Comparison of ENCODE assay signal across 20 cellular contexts in the genomic region with DNA sequence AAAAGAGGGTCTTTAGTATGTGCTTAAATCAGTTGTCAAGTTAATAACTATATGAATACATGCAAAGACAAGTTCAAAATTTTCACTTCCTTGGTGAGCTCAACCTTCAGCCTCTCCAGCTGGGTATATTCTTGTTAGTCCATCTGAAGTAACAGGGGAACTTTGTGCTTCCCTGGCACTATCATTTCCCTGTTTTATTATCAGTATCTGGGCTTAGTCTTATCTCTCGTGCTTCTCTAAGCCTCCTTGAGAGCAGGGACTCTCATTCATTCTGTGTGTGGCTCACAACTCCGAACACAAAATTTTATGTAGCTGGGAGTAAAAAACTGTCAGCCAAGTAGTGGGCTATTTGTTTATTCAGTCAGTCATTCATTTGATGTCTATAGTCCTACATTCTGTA.
DNase-seq lines count a peak whose midpoint lies in the region; ATAC-seq and TF ChIP-seq lines count a peak whose summit lies in the region.
"Had no signal": no experiment of that assay in that cellular context is flagged by ENCODE, and none has a peak within 500 bp of the region (broad histone marks: within the 10 kb centered on the region; RNA-seq: fewer than 3 reads in every experiment).

No MANE protein-coding gene starts in this region.

- H3K4me1 ChIP-seq in hepatocyte (ENCODE audit: insufficient read depth), result peaks cover 44% of the 10 kb centered on the region
- H3K4me1 ChIP-seq in smooth muscle cell (ENCODE audit: low read depth), result peaks cover 7% of the 10 kb centered on the region
- H3K4me1 ChIP-seq: left ventricle myocardium inferior had no signal

- H3K27me3 Mint-ChIP-seq in activated CD4-positive, alpha-beta T cell treated with anti-CD3 and anti-CD28 coated beads for 36 hours, result no peaks in the 10 kb centered on the region
- no peaks in the 10 kb centered on the region for H3K27me3 Mint-ChIP-seq in T-helper 17 cell

- H3K27me3 ChIP-seq in hepatocyte (no peaks in the 10 kb centered on the region), smooth muscle cell (ENCODE audit: low read depth) (no peaks in the 10 kb centered on the region)
- H3K27me3 ChIP-seq: MG63, neutrophil, vagina had no signal

- TF ChIP-seq CTCF in hepatocyte (IDR thresholded peaks at IDR 0.05; ENCODE audit: poor library complexity), result no peak
- TF ChIP-seq CTCF in smooth muscle cell (IDR thresholded peaks at IDR 0.05; ENCODE audit: borderline replicate concordance, insufficient read depth, poor library complexity, severe bottlenecking), result no peak

- intact Hi-C loops in activated CD4-positive, alpha-beta T cell treated with anti-CD3 and anti-CD28 coated beads for 36 hours (cut with DNase I, micrococcal nuclease), result no loop called here

- no peak for ATAC-seq in activated CD4-positive, alpha-beta T cell treated with anti-CD3 and anti-CD28 coated beads for 36 hours
- ATAC-seq in T-helper 17 cell, result no peak
- ATAC-seq: activated CD8-positive, alpha-beta T cell treated with anti-CD3 and anti-CD28 coated beads, Interleukin-2, amount 10 ng/mL, durations not matched to agents 7 days and 5 days; PC-3 had no signal

- H3K36me3 ChIP-seq in hepatocyte (replicated peaks; ENCODE audit: insufficient read depth, low read depth) (no peaks in the 10 kb centered on the region), smooth muscle cell (ENCODE audit: low read depth) (no peaks in the 10 kb centered on the region)
- H3K36me3 ChIP-seq: left ventricle myocardium inferior, MG63, neutrophil, vagina had no signal

- no peak overlapping the region for H3K4me3 Mint-ChIP-seq in activated CD4-positive, alpha-beta T cell treated with anti-CD3 and anti-CD28 coated beads for 36 hours
- H3K4me3 Mint-ChIP-seq in T-helper 17 cell, result peak overlapping the region; percentile 80
- H3K4me3 Mint-ChIP-seq: activated CD8-positive, alpha-beta T cell treated with anti-CD3 and anti-CD28 coated beads, Interleukin-2, amount 10 ng/mL, durations not matched to agents 7 days and 5 days; activated T-cell treated with anti-CD3 and anti-CD28 coated beads, Interleukin-2, amount 50 U/mL, for 4 hours; brain; immature natural killer cell had no signal

- H3K36me3 Mint-ChIP-seq in activated CD4-positive, alpha-beta T cell treated with anti-CD3 and anti-CD28 coated beads for 36 hours (ENCODE audit: low read depth), result no peaks in the 10 kb centered on the region
- H3K36me3 Mint-ChIP-seq in T-helper 17 cell (ENCODE audit: low read depth), result no peaks in the 10 kb centered on the region
- H3K36me3 Mint-ChIP-seq: brain, immature natural killer cell had no signal

- H3K27ac ChIP-seq in hepatocyte (peak overlapping the region; percentile 84), smooth muscle cell (ENCODE audit: low read depth) (no peak overlapping the region)
- H3K27ac ChIP-seq: left ventricle myocardium inferior, vagina had no signal

- no peaks in the 10 kb centered on the region for H3F3A ChIP-seq in smooth muscle cell (ENCODE audit: low read depth)

- no peaks in the 10 kb centered on the region for H3K9me2 ChIP-seq in hepatocyte (replicated peaks; ENCODE audit: insufficient read depth)

- no peaks in the 10 kb centered on the region for H3K9me3 Mint-ChIP-seq in activated CD4-positive, alpha-beta T cell treated with anti-CD3 and anti-CD28 coated beads for 36 hours (ENCODE audit: low read depth)
- H3K9me3 Mint-ChIP-seq: activated T-cell treated with anti-CD3 and anti-CD28 coated beads, Interleukin-2, amount 50 U/mL, for 4 hours; brain; immature natural killer cell had no signal

- CTCF ChIA-PET in activated CD4-positive, alpha-beta T cell treated with anti-CD3 and anti-CD28 coated beads for 36 hours (lab: Charles Lee), result interaction anchor here (0.8 to 1.1 kb wide), 2 partner anchors 22 to 115 kb away, joined by 3 to 4 read pairs; no protein-coding TSS in a partner anchor

- no peak overlapping the region for H3K9ac ChIP-seq in smooth muscle cell (ENCODE audit: low read depth)

- WGBS in hepatocyte (ENCODE audit: low lambda C conversion rate, missing lambda C conversion rate), result 32% methylated on average over 2 of the region's 2 CpGs
- 33% methylated on average over 2 of the region's 2 CpGs for WGBS in smooth muscle cell (ENCODE audit: low lambda C conversion rate)

- no peaks in the 10 kb centered on the region for H3K79me2 ChIP-seq in hepatocyte
- H3K79me2 ChIP-seq in smooth muscle cell (ENCODE audit: low read depth), result no peaks in the 10 kb centered on the region

- peak overlapping the region; percentile 35 for H3K27ac Mint-ChIP-seq in activated CD4-positive, alpha-beta T cell treated with anti-CD3 and anti-CD28 coated beads for 36 hours
- peak overlapping the region; percentile 99 for H3K27ac Mint-ChIP-seq in T-helper 17 cell
- H3K27ac Mint-ChIP-seq: activated CD8-positive, alpha-beta T cell treated with anti-CD3 and anti-CD28 coated beads, Interleukin-2, amount 10 ng/mL, durations not matched to agents 7 days and 5 days; brain; immature natural killer cell had no signal

- peaks cover 24% of the 10 kb centered on the region for H3K4me1 Mint-ChIP-seq in activated CD4-positive, alpha-beta T cell treated with anti-CD3 and anti-CD28 coated beads for 36 hours
- H3K4me1 Mint-ChIP-seq in T-helper 17 cell, result peaks cover 48% of the 10 kb centered on the region
- H3K4me1 Mint-ChIP-seq: immature natural killer cell had no signal

- no peak overlapping the region for H3K4me3 ChIP-seq in hepatocyte
- H3K4me3 ChIP-seq in smooth muscle cell, result no peak overlapping the region
- H3K4me3 ChIP-seq: left ventricle myocardium inferior, MG63, vagina had no signal

- POLR2A ChIA-PET in activated CD4-positive, alpha-beta T cell treated with anti-CD3 and anti-CD28 coated beads for 36 hours (lab: Charles Lee), result no interaction called here

- H2AFZ ChIP-seq in hepatocyte, result no peak overlapping the region
- no peak overlapping the region for H2AFZ ChIP-seq in smooth muscle cell (ENCODE audit: low read depth)

- H3K4me2 ChIP-seq in hepatocyte (peak overlapping the region; percentile 15), smooth muscle cell (peak overlapping the region; percentile 19)

- no peak for DNase-seq in activated CD4-positive, alpha-beta T cell treated with anti-CD3 and anti-CD28 coated beads for 36 hours
- no peak for DNase-seq in activated CD4-positive, alpha-beta T cell treated with anti-CD3 and anti-CD28 coated beads, Interleukin-2, amount 50 U/mL, for 1 hour
- no peak for DNase-seq in T-helper 17 cell
- DNase-seq in hepatocyte (ENCODE audit: low spot score), result peak; percentile 23
- DNase-seq in smooth muscle cell (lab: John Stamatoyannopoulos, UW; ENCODE audit: unreplicated experiment), result no peak
- DNase-seq in 8988T, result no peak
- no peak for DNase-seq in NCI-H1417 treated with DMSO at 0.1 percent for 48 hours (lab: John Stamatoyannopoulos, UW)
- DNase-seq in GM19238 (ENCODE audit: insufficient read length, low spot score), result no peak
- DNase-seq: activated CD8-positive, alpha-beta T cell treated with anti-CD3 and anti-CD28 coated beads, Interleukin-2, amount 10 ng/mL, durations not matched to agents 7 days and 5 days; immature natural killer cell; left ventricle myocardium inferior; MG63; NCI-H748 treated with DMSO at 0.1 percent for 48 hours; PC-3; retina; SHP77 treated with DMSO at 0.1 percent for 48 hours had no signal

- H3K9me3 ChIP-seq in T-helper 17 cell (ENCODE audit: control insufficient read depth, low read length, poor library complexity, severe bottlenecking) (no peaks in the 10 kb centered on the region), hepatocyte (ENCODE audit: low read depth) (no peaks in the 10 kb centered on the region), smooth muscle cell (replicated peaks; ENCODE audit: low read depth) (no peaks in the 10 kb centered on the region)
- H3K9me3 ChIP-seq: left ventricle myocardium inferior, MG63, neutrophil, vagina had no signal

- H4K20me1 ChIP-seq in hepatocyte (ENCODE audit: insufficient read depth, poor library complexity, severe bottlenecking) (no peaks in the 10 kb centered on the region), smooth muscle cell (ENCODE audit: low read depth) (no peaks in the 10 kb centered on the region)
